Comparison of ENCODE assay signal across 1 cellular context in genomic region chr1:94417962-94418663, GRCh38.
A peak's percentile ranks its signal among the peaks of the same experiment; 100 is the strongest.
TF ChIP-seq lines count a peak whose summit lies in the region.

Gene ABCD3, plus strand, starts transcription at chr1:94418389. Its CDS starts 90 bp downstream, at chr1:94418479.

TF ChIP-seq in K562, 482 proteins besides CTCF, POLR2A, EP300 and RAD21 (continued from another document and continues in another):
- TF ChIP-seq TFAP4 (CRISPR knock-in tag; IDR thresholded peaks at IDR 0.05; ENCODE audit: borderline replicate concordance) (no peak), ZNF589 (CRISPR knock-in tag; IDR thresholded peaks at IDR 0.05; ENCODE audit: low read depth) (no peak), USF2 (CRISPR knock-in tag; IDR thresholded peaks at IDR 0.05) (no peak), CHCHD3 (CRISPR knock-in tag; IDR thresholded peaks at IDR 0.05) (no peak), NEUROD1 (IDR thresholded peaks at IDR 0.05; ENCODE audit: borderline replicate concordance, low read depth, low read length, partially characterized antibody) (no peak), ATF3 (IDR thresholded peaks at IDR 0.05) (no peak), ATF3 (CRISPR knock-in tag; conservative IDR thresholded peaks at IDR 0.05) (no peak), CBFA2T3 (IDR thresholded peaks at IDR 0.05) (no peak), ARID3A (IDR thresholded peaks at IDR 0.05; ENCODE audit: borderline replicate concordance, low read depth, low read length) (no peak), GATA2 (CRISPR knock-in tag; IDR thresholded peaks at IDR 0.05) (no peak), ELF2 (CRISPR knock-in tag; IDR thresholded peaks at IDR 0.05) (no peak), DNMT1 (IDR thresholded peaks at IDR 0.05) (no peak), ETV1 (tag; conservative IDR thresholded peaks at IDR 0.05; ENCODE audit: low read depth) (peak; percentile 60), RUNX1 (IDR thresholded peaks at IDR 0.05; ENCODE audit: low read depth) (no peak), ZNF277 (CRISPR knock-in tag; IDR thresholded peaks at IDR 0.05; ENCODE audit: borderline replicate concordance) (no peak), PRPF4 (IDR thresholded peaks at IDR 0.05; ENCODE audit: insufficient read depth, low read depth, low read length, poor library complexity, severe bottlenecking) (no peak), ARID1B (IDR thresholded peaks at IDR 0.05) (no peak; the same call in 1 of the 2 replicates), TEAD2 (tag; IDR thresholded peaks at IDR 0.05) (no peak), ZNF24 (IDR thresholded peaks at IDR 0.05) (no peak; the same call in 1 of the 2 replicates), RBM22 (IDR thresholded peaks at IDR 0.05; ENCODE audit: low read depth, low read length, poor library complexity, severe bottlenecking) (no peak), BCOR (IDR thresholded peaks at IDR 0.05) (peak; percentile 7; the same call in 1 of the 2 replicates), ZNF280A (IDR thresholded peaks at IDR 0.05; ENCODE audit: low read depth, partially characterized antibody) (no peak), SRSF3 (IDR thresholded peaks at IDR 0.05; ENCODE audit: insufficient read depth, low read length) (no peak), FOXP4 (CRISPR knock-in tag; IDR thresholded peaks at IDR 0.05; ENCODE audit: borderline replicate concordance) (no peak), BMI1 (IDR thresholded peaks at IDR 0.05; ENCODE audit: low read length) (no peak), ZNF507 (tag; conservative IDR thresholded peaks at IDR 0.05) (no peak), POLR2H (tag; IDR thresholded peaks at IDR 0.05; ENCODE audit: low read depth) (peak; percentile 56), ATF7 (IDR thresholded peaks at IDR 0.05) (peak; percentile 64), ZNF41 (CRISPR knock-in tag; conservative IDR thresholded peaks at IDR 0.05) (no peak), WHSC1 (IDR thresholded peaks at IDR 0.05; ENCODE audit: low read length) (no peak), CC2D1A (IDR thresholded peaks at IDR 0.05) (no peak), DIDO1 (tag; IDR thresholded peaks at IDR 0.05; ENCODE audit: low read depth) (no peak), SOX6 (IDR thresholded peaks at IDR 0.05) (peak; percentile 21; the same call in 1 of the 2 replicates), CLOCK (CRISPR knock-in tag; IDR thresholded peaks at IDR 0.05; ENCODE audit: borderline replicate concordance) (no peak), XRCC3 (IDR thresholded peaks at IDR 0.05) (no peak), MAX (CRISPR knock-in tag; IDR thresholded peaks at IDR 0.05) (peak; percentile 72), JUNB (CRISPR knock-in tag; conservative IDR thresholded peaks at IDR 0.05) (no peak), CBFB (CRISPR knock-in tag; IDR thresholded peaks at IDR 0.05) (no peak; the same call in 1 of the 2 replicates), ZBTB26 (CRISPR knock-in tag; IDR thresholded peaks at IDR 0.05) (no peak), ZFP30 (CRISPR knock-in tag; IDR thresholded peaks at IDR 0.05; ENCODE audit: borderline replicate concordance) (no peak), NFYB (IDR thresholded peaks at IDR 0.05; ENCODE audit: extremely low read depth, insufficient read length) (no peak), CREB5 (CRISPR knock-in tag; IDR thresholded peaks at IDR 0.05) (no peak), ATF2 (CRISPR knock-in tag; IDR thresholded peaks at IDR 0.05) (no peak), NFE2L1 (tag; IDR thresholded peaks at IDR 0.05; ENCODE audit: borderline replicate concordance, low read depth) (no peak), ZNF668 (CRISPR knock-in tag; IDR thresholded peaks at IDR 0.05) (no peak), TEAD4 (IDR thresholded peaks at IDR 0.05; ENCODE audit: low read length) (peak; percentile 14; the same call in 1 of the 2 replicates), TEAD4 (CRISPR knock-in tag; IDR thresholded peaks at IDR 0.05; ENCODE audit: borderline replicate concordance) (no peak), ZNF224 (CRISPR knock-in tag; IDR thresholded peaks at IDR 0.05) (no peak), TCF7 (IDR thresholded peaks at IDR 0.05; ENCODE audit: borderline replicate concordance) (0 out of 2 replicates have a peak, but pooled peaks have one; percentile 42), ZNF121 (CRISPR knock-in tag; conservative IDR thresholded peaks at IDR 0.05) (no peak), SMARCC2 (IDR thresholded peaks at IDR 0.05; ENCODE audit: low read depth) (no peak)
